ENCODE assay signal across 20 cellular contexts in the genomic region with DNA sequence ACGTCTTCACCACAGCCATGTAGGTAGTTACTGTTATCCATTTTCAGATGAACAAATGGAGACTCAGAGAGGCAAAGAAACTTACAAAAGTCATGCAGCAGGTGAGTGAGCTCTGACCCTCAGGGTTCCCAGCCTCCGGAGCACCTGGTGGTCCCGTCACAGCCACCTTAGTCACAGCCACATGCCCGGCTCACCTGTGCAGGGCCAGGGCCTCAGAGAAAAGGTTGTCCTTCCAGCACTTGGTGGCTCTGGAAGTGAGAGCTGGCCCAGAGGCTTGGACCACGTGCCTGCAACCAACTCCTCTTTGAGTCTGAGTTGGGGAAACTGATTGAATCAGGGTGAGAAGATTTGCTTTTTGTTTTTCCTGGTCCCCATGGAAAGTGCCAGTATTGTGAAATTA.
DNase-seq lines count a peak whose midpoint lies in the region; ATAC-seq, FAIRE-seq and TF ChIP-seq lines count a peak whose summit lies in the region.
"Had no signal": no experiment of that assay in that cellular context is flagged by ENCODE, and none has a peak within 500 bp of the region (broad histone marks: within the 10 kb centered on the region; RNA-seq: fewer than 3 reads in every experiment).

No MANE protein-coding gene starts in this region.

- no peaks in the 10 kb centered on the region for H3K27me3 ChIP-seq in ascending aorta

- FAIRE-seq in kidney (lab: Jason Lieb, UNC) (no peak), urothelium cell line (lab: Jason Lieb, UNC) (peak; percentile 27)
- FAIRE-seq: D721Med, GM12878, GM18507, H54 had no signal

- H3K9ac ChIP-seq in kidney (ENCODE audit: low read length in 2 of 2): no peak overlapping the region

- ATAC-seq in Right ventricle myocardium inferior: no peak
- no peak for ATAC-seq in GM21576 (IDR thresholded peaks at IDR 0.05; ENCODE audit: unreplicated experiment)
- ATAC-seq: GM12878 had no signal

- no peaks in the 10 kb centered on the region for H3K4me1 ChIP-seq in kidney (ENCODE audit: control insufficient read depth in 1 of 2, insufficient read depth in 1 of 2, low read depth in 1 of 2, low read length in 2 of 2)
- H3K4me1 ChIP-seq in ascending aorta: peaks cover 1 to 11% of the 10 kb centered on the region in 2 donors

- H3K9me3 ChIP-seq in kidney (ENCODE audit: control insufficient read depth in 1 of 2, low read length in 2 of 2) (no peaks in the 10 kb centered on the region), ascending aorta (no peaks in the 10 kb centered on the region)
- H3K9me3 ChIP-seq: HAP-1 had no signal

- H3K4me3 ChIP-seq in kidney (ENCODE audit: low read length in 2 of 2) (no peak overlapping the region), ascending aorta (no peak overlapping the region)
- H3K4me3 ChIP-seq: GM12878, HAP-1 had no signal

- H3K27ac ChIP-seq in kidney (ENCODE audit: low read depth in 2 of 2, low read length in 2 of 2) (no peak overlapping the region), ascending aorta (no peak overlapping the region)
- H3K27ac ChIP-seq: 22Rv1 had no signal

- H3K36me3 ChIP-seq in kidney (ENCODE audit: control insufficient read depth in 1 of 2, insufficient read depth in 2 of 2, low read length in 2 of 2) (no peaks in the 10 kb centered on the region), ascending aorta (peaks cover 0 to 5% of the 10 kb centered on the region in 2 donors)
- H3K36me3 ChIP-seq: HAP-1 had no signal

- DNase-seq in Right ventricle myocardium inferior (ENCODE audit: missing footprints): peak; percentile 39
- DNase-seq in cardiac septum (ENCODE audit: low spot score): no peak
- DNase-seq in kidney: peak; percentile 60
- no peak for DNase-seq in urothelium cell line (ENCODE audit: low spot score)
- no peak for DNase-seq in ascending aorta (ENCODE audit: low spot score in 2 of 2)
- DNase-seq: CD4-positive, alpha-beta T cell; CD8-positive, alpha-beta memory T cell; DMS 273 treated with DMSO at 0.1 percent for 48 hours; DMS79; EL; GDM1; GOT3; HFFc6 had no signal

- no peak for TF ChIP-seq CTCF in kidney (IDR thresholded peaks at IDR 0.05; ENCODE audit: borderline replicate concordance, extremely low read depth, insufficient read depth)
- no peak for TF ChIP-seq CTCF in ascending aorta (IDR thresholded peaks at IDR 0.05)

- intact Hi-C loops in Right ventricle myocardium inferior (cut with DNase I) (no loop called here), cardiac septum (cut with DNase I) (loop anchor here (5.0 kb wide), 1 partner anchor 147 kb away; no protein-coding TSS in a partner anchor), kidney (cut with DNase I) (no loop called here), ascending aorta (cut with DNase I) (no loop called here)

Comparison
In these comparisons a context has a peak if more than half of its experiments do, and no peak if none do; other contexts are left out.
1. DNase-seq: peak in Right ventricle myocardium inferior (single experiment) and kidney (single experiment); none in cardiac septum (single experiment), urothelium cell line (single experiment) and ascending aorta (0 of 2).